ENCODE assay signal across 10 cellular contexts in the genomic region with DNA sequence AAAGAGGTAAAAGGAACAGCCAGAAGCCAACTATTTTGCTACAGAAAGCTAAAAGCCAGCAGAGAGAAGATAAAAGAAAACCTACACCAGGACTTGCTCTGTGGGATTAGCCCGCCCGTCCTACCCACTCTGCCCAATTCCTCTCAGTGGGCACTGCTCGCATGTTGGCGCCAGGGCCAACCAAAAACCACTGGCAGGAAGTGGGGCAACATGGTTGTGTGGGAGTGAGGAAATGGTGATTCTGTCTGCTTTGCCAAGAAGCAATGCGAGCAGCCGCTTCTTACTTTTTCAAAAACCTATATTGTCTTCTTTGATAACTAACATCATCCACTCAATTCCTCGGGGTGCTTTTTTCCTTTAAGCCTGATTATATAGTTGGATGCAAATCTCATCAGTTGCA. TPM values are rescaled to one million over a fixed set of nuclear protein-coding genes. Genes with fewer than 3 reads are reported as not detected.
DNase-seq lines count a peak whose midpoint lies in the region; ATAC-seq and TF ChIP-seq lines count a peak whose summit lies in the region.
"Had no signal": no experiment of that assay in that cellular context is flagged by ENCODE, and none has a peak within 500 bp of the region (broad histone marks: within the 10 kb centered on the region; RNA-seq: fewer than 3 reads in every experiment).

No MANE protein-coding gene starts in this region.

- no peaks in the 10 kb centered on the region for H3K27me3 ChIP-seq in A673 (replicated peaks; ENCODE audit: insufficient read depth, low read depth, low read length, poor library complexity)

- BruUV-seq in A673 (replicated peaks; lab: Mats Ljungman, UMichigan), result no TSS peak

- CTCF ChIA-PET in A673 (lab: Charles Lee), result no interaction called here

- peak overlapping the region; percentile 72 for H3K27ac ChIP-seq in A673 (ENCODE audit: low read depth, low read length, poor library complexity, severe bottlenecking)

- peaks cover 35% of the 10 kb centered on the region for H3K4me1 ChIP-seq in A673 (ENCODE audit: insufficient read depth, low read length, poor library complexity, severe bottlenecking)
- H3K4me1 ChIP-seq in mucosa of descending colon (ENCODE audit: low read depth), result peaks cover 35% of the 10 kb centered on the region

- TF ChIP-seq CTCF in A673 (conservative IDR thresholded peaks at IDR 0.05; ENCODE audit: low read depth, low read length), result no peak
- no peak for TF ChIP-seq CTCF in NB4 (IDR thresholded peaks at IDR 0.05; ENCODE audit: low read depth, low read length)
- TF ChIP-seq CTCF in mucosa of descending colon (IDR thresholded peaks at IDR 0.05), result no peak

- TF ChIP-seq POLR2A in NB4 (IDR thresholded peaks at IDR 0.05; ENCODE audit: extremely low read depth, insufficient read length), result no peak

- intact Hi-C loops in A673 (cut with micrococcal nuclease; ENCODE audit: unreplicated experiment) (no loop called here), mucosa of descending colon (cut with DNase I, micrococcal nuclease) (no loop called here)

- POLR2A ChIA-PET in A673 (lab: Charles Lee; ENCODE audit: low non-redundant PET), result interaction anchor here (0.7 kb wide), 1 partner anchor 147 kb away, joined by 3 read pairs; no protein-coding TSS in a partner anchor

- no peak for ATAC-seq in mucosa of descending colon

- H3K9me3 ChIP-seq in A673 (ENCODE audit: low read depth, low read length, poor library complexity, severe bottlenecking) (no peaks in the 10 kb centered on the region), mucosa of descending colon (no peaks in the 10 kb centered on the region)
- H3K9me3 ChIP-seq: SK-N-SH had no signal

- peak; percentile 65 for DNase-seq in A673 (ENCODE audit: low spot score)
- peak; percentile 98 for DNase-seq in NB4 (ENCODE audit: low read depth)
- peak; percentile 32 for DNase-seq in activated T-cell treated with anti-CD3 and anti-CD28 coated beads for 24 hours (ENCODE audit: low read depth)
- DNase-seq in mucosa of descending colon, result peak in 2 of 3 donors; percentile 47 to 63
- DNase-seq in NCI-H1092 (lab: John Stamatoyannopoulos, UW), result no peak
- no peak for DNase-seq in DMS79 treated with DMSO at 0.1 percent for 48 hours (lab: John Stamatoyannopoulos, UW)
- no peak for DNase-seq in cerebellar cortex (ENCODE audit: low spot score)
- DNase-seq in NCI-H748 treated with DMSO at 0.1 percent for 48 hours (lab: John Stamatoyannopoulos, UW), result no peak
- DNase-seq: SK-N-SH had no signal

- H3K36me3 ChIP-seq in A673 (ENCODE audit: insufficient read depth, low read length, poor library complexity, severe bottlenecking), result peaks cover 35% of the 10 kb centered on the region
- H3K36me3 ChIP-seq in mucosa of descending colon (ENCODE audit: low read depth), result no peaks in the 10 kb centered on the region

- H3K4me3 ChIP-seq in A673 (ENCODE audit: low read depth, low read length, poor library complexity, severe bottlenecking) (no peak overlapping the region), NB4 (ENCODE audit: low read depth, low read length) (peak overlapping the region; percentile 42), mucosa of descending colon (no peak overlapping the region)
- H3K4me3 ChIP-seq: lung had no signal

RNA-seq across cellular contexts. Expression of a gene that starts 14.2 kb away (rescaled TPM):
- 0.35 and 0.43 TPM in 2 replicates for total RNA-seq in A673 (2021)
- total RNA-seq in mucosa of descending colon, result under 1 TPM in 2 of 3 donors, not detected in 1; 0.31 to 0.46 TPM

RNA-seq across cellular contexts. Expression of a gene that starts 21.9 kb away (rescaled TPM):
- total RNA-seq in A673 (2021) (not detected in 2 replicates), mucosa of descending colon (under 1 TPM in 1 of 3 donors, not detected in 2; 0.60 TPM)

RNA-seq across cellular contexts. Expression of a gene that starts 28.5 kb away (rescaled TPM):
- total RNA-seq in A673 (2021) (not detected in 2 replicates), mucosa of descending colon (not detected)
- total RNA-seq: lung had no signal

RNA-seq across cellular contexts. Expression of a gene that starts 60.0 kb away (rescaled TPM):
- not detected in 2 replicates for total RNA-seq in A673 (2021)
- total RNA-seq in mucosa of descending colon, result not detected

Comparison
In these comparisons a context has a peak if more than half of its experiments do, and no peak if none do; other contexts are left out.
1. DNase-seq: peak in A673 (single experiment), NB4 (single experiment), activated T-cell treated with anti-CD3 and anti-CD28 coated beads for 24 hours (single experiment) and mucosa of descending colon (2 of 3); none in NCI-H1092 (single experiment), DMS79 treated with DMSO at 0.1 percent for 48 hours (single experiment), cerebellar cortex (single experiment) and NCI-H748 treated with DMSO at 0.1 percent for 48 hours (single experiment).